8 cellular contexts compared by ENCODE assay signal in the genomic region with DNA sequence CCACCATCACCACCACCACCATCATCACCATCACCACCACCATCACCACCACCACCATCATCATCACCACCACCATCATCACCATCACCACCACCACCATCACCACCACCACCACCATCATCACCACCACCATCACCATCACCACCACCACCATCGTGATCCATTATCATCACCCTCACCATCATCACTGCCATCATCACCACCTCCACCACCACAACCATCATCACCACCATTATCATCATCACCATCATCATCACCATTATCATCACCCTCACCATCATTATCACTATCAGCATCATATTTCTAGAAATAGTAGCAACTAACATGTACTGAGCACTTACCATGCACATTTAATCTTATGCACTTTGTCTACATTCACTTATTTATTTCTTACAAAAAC.
"Had no signal": no experiment of that assay in that cellular context is flagged by ENCODE, and none has a peak within 500 bp of the region (broad histone marks: within the 10 kb centered on the region; RNA-seq: fewer than 3 reads in every experiment).

No MANE protein-coding gene starts in this region.

- H3K9ac ChIP-seq: GM23248, KMS-11 had no signal

- H2AFZ ChIP-seq: GM23248 had no signal

- DNase-seq: GM23248, GOT3, H9, HCEC 1CT, HFFc6, KBM-7 had no signal

- FAIRE-seq: H54 had no signal

- H3K4me3 ChIP-seq: GM23248 had no signal

- H3K4me2 ChIP-seq: KMS-11 had no signal

- H3K27ac ChIP-seq: GM23248, KMS-11 had no signal
